10 cellular contexts compared by ENCODE assay signal in the genomic region with DNA sequence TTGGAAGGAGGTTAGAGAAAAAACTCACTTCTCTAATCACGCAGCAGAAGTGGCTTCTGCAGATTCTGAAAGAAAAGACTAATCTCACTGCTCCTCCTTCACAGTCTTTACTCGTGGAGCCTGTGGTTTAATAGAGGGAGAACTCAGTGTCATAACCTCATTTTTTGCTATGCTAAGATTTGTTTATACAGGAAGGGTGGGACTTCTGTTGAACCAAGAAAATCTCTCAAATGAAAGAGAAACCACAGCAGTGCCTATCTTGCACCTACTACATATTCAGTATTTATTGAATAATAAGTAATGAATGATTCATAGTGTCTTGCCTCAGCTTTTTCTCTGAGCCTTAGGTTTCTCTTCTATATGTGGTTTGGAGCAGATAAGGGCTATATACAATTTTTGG.
DNase-seq lines count a peak whose midpoint lies in the region; ATAC-seq, FAIRE-seq and TF ChIP-seq lines count a peak whose summit lies in the region.
"Had no signal": no experiment of that assay in that cellular context is flagged by ENCODE, and none has a peak within 500 bp of the region (broad histone marks: within the 10 kb centered on the region; RNA-seq: fewer than 3 reads in every experiment).

No MANE protein-coding gene starts in this region.

- no peak overlapping the region for H3K27ac ChIP-seq in GM23338 (ENCODE audit: low read depth)
- H3K27ac ChIP-seq in SK-N-MC, result no peak overlapping the region
- H3K27ac ChIP-seq in thyroid gland, result no peak overlapping the region
- H3K27ac ChIP-seq: SJSA1 had no signal

- H2AFZ ChIP-seq in GM23338, result peak overlapping the region; percentile 84; the same call in 1 of the 2 replicates

- H3K4me1 Mint-ChIP-seq in GM23338, result peaks cover 5% of the 10 kb centered on the region
- peaks cover 9 to 25% (median 14%) of the 10 kb centered on the region in 3 donors for H3K4me1 Mint-ChIP-seq in naive B cell

- H3K27ac Mint-ChIP-seq in GM23338, result no peak overlapping the region
- peak overlapping the region; percentile 80 to 98 (median 92) for H3K27ac Mint-ChIP-seq in naive B cell

- H3K79me2 ChIP-seq in GM23338 (replicated peaks; ENCODE audit: insufficient read depth), result no peaks in the 10 kb centered on the region

- no peaks in the 10 kb centered on the region for H3K36me3 Mint-ChIP-seq in GM23338 (ENCODE audit: low read depth)
- H3K36me3 Mint-ChIP-seq in naive B cell, result peaks cover 10 to 12% of the 10 kb centered on the region in 2 donors

- no peak overlapping the region for H3K9ac ChIP-seq in SK-N-MC (ENCODE audit: insufficient read length)

- no peaks in the 10 kb centered on the region for H3K27me3 ChIP-seq in GM23338 (ENCODE audit: insufficient read depth)
- H3K27me3 ChIP-seq in thyroid gland, result no peaks in the 10 kb centered on the region
- H3K27me3 ChIP-seq: SJSA1 had no signal

- no peak for TF ChIP-seq POLR2A in thyroid gland (IDR thresholded peaks at IDR 0.05)

- H3K4me3 Mint-ChIP-seq in GM23338 (no peak overlapping the region), naive B cell (peak overlapping the region; percentile 19 to 88 (median 78))

- ATAC-seq in GM18907 (IDR thresholded peaks at IDR 0.05; ENCODE audit: unreplicated experiment) (peak; percentile 80), GM23338 (no peak), naive B cell (ENCODE audit: low read depth in 2 of 2) (peak; percentile 95 to 97)

- no peaks in the 10 kb centered on the region for H3F3A ChIP-seq in GM23338 (replicated peaks; ENCODE audit: low read depth)

- H3K4me1 ChIP-seq in GM23338 (ENCODE audit: insufficient read depth) (peaks cover 8% of the 10 kb centered on the region; the same call in 1 of the 2 replicates), thyroid gland (no peaks in the 10 kb centered on the region)
- H3K4me1 ChIP-seq: SJSA1 had no signal

- no peaks in the 10 kb centered on the region for H3K9me2 ChIP-seq in GM23338 (ENCODE audit: insufficient read depth)

- H3K4me2 ChIP-seq in GM23338, result no peak overlapping the region

- H3K9me3 ChIP-seq in SK-N-MC (ENCODE audit: low read depth, low read length) (no peaks in the 10 kb centered on the region), thyroid gland (no peaks in the 10 kb centered on the region)
- H3K9me3 ChIP-seq: SJSA1 had no signal

- no peaks in the 10 kb centered on the region for H4K20me1 ChIP-seq in GM23338 (replicated peaks; ENCODE audit: insufficient read depth)

- no peak overlapping the region for H3K4me3 ChIP-seq in GM23338
- H3K4me3 ChIP-seq in SK-N-MC, result no peak overlapping the region
- H3K4me3 ChIP-seq in thyroid gland (replicated peaks in 1 of 3), result no peak overlapping the region
- H3K4me3 ChIP-seq: SJSA1 had no signal

- H3K9me3 Mint-ChIP-seq in GM23338 (peaks cover 11% of the 10 kb centered on the region; the same call in 2 of the 3 replicates), naive B cell (peaks cover 0 to 15% (median 5%) of the 10 kb centered on the region in 7 donors)

- no peak for FAIRE-seq in urothelium cell line (lab: Jason Lieb, UNC)

- intact Hi-C loops in thyroid gland (cut with DNase I), result no loop called here

- H3K27me3 Mint-ChIP-seq in GM23338 (ENCODE audit: insufficient read depth, low read depth, poor library complexity), result no peaks in the 10 kb centered on the region
- no peaks in the 10 kb centered on the region for H3K27me3 Mint-ChIP-seq in naive B cell

- H3K36me3 ChIP-seq in GM23338 (ENCODE audit: insufficient read depth) (no peaks in the 10 kb centered on the region), SK-N-MC (ENCODE audit: insufficient read depth, low read length) (no peaks in the 10 kb centered on the region), thyroid gland (no peaks in the 10 kb centered on the region)
- H3K36me3 ChIP-seq: SJSA1 had no signal

- no peak for DNase-seq in GM23338 (ENCODE audit: low spot score)
- peak; percentile 3 for DNase-seq in SK-N-MC (ENCODE audit: low read depth, low spot score)
- peak; percentile 54 for DNase-seq in naive B cell
- no peak for DNase-seq in thyroid gland
- DNase-seq in NCI-H128 (lab: John Stamatoyannopoulos, UW; ENCODE audit: unreplicated experiment), result no peak
- no peak for DNase-seq in urothelium cell line (ENCODE audit: low spot score)
- no peak for DNase-seq in activated CD4-positive, alpha-beta T cell treated with anti-CD3 and anti-CD28 coated beads for 4 hours
- DNase-seq: IMR-90 had no signal

- no peak for TF ChIP-seq CTCF in GM23338 (conservative IDR thresholded peaks at IDR 0.05; ENCODE audit: low read depth in 2 of 2)
- TF ChIP-seq CTCF in thyroid gland (IDR thresholded peaks at IDR 0.05), result no peak

- 54 to 64% methylated on average over 2 of the region's 2 CpGs for WGBS in thyroid gland, 2 donors

TF ChIP-seq in GM23338, 12 proteins besides CTCF, POLR2A, EP300 and RAD21:
- TF ChIP-seq ZNF114 (CRISPR knock-in tag; IDR thresholded peaks at IDR 0.05), result no peak
- TF ChIP-seq POLR2AphosphoS5 (IDR thresholded peaks at IDR 0.05; ENCODE audit: low read depth), result no peak
- TF ChIP-seq EZH2phosphoT487 (IDR thresholded peaks at IDR 0.05; ENCODE audit: unreplicated experiment), result no peak

Comparison
In these comparisons a context has a peak if more than half of its experiments do, and no peak if none do; other contexts are left out.
1. DNase-seq: peak in SK-N-MC (single experiment) and naive B cell (single experiment); none in GM23338 (single experiment), thyroid gland (0 of 2), NCI-H128 (single experiment), urothelium cell line (single experiment) and activated CD4-positive, alpha-beta T cell treated with anti-CD3 and anti-CD28 coated beads for 4 hours (0 of 2).